ENCODE assay signal across 18 cellular contexts in the genomic region with DNA sequence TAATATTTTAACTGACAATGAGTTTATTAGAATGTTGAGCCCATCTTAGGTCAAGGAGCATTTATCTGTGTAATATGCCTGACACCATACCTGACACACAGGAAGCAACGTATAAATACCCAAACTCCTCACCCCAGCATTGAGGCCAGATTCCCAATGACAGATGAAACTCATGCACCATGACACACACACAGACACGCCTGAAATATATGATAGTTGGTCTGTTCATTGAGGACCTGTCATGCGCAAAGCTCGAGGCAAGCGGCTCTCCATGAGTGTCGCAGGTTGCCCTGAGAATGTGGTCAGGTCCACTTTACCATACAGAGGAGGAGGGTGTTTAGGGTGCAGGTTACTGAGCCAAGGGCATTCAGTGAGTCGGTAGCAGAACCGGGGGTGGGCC.
DNase-seq lines count a peak whose midpoint lies in the region; ATAC-seq and TF ChIP-seq lines count a peak whose summit lies in the region.
"Had no signal": no experiment of that assay in that cellular context is flagged by ENCODE, and none has a peak within 500 bp of the region (broad histone marks: within the 10 kb centered on the region; RNA-seq: fewer than 3 reads in every experiment).

No MANE protein-coding gene starts in this region.

- peak overlapping the region; percentile 95 for H2BK5ac ChIP-seq in mesendoderm (ENCODE audit: low read length)

- H3K9me3 ChIP-seq in RWPE2 (ENCODE audit: severe bottlenecking) (no peaks in the 10 kb centered on the region), endodermal cell (ENCODE audit: control insufficient read depth, low read length) (no peaks in the 10 kb centered on the region)
- H3K9me3 ChIP-seq: BE2C had no signal

- no peak overlapping the region for H3K4me3 Mint-ChIP-seq in endodermal cell
- H3K4me3 Mint-ChIP-seq: naive thymus-derived CD4-positive, alpha-beta T cell had no signal

- peak overlapping the region; percentile 89 for H2AK5ac ChIP-seq in mesendoderm (ENCODE audit: low read length)

- H3K36me3 Mint-ChIP-seq in endodermal cell (ENCODE audit: low read depth): no peaks in the 10 kb centered on the region

- H3K9ac ChIP-seq in endodermal cell (ENCODE audit: extremely low read depth, low read length, poor library complexity, severe bottlenecking) (no peak overlapping the region), mesendoderm (ENCODE audit: low read length) (no peak overlapping the region)

- no peak overlapping the region for H3K4me3 ChIP-seq in RWPE2 (ENCODE audit: severe bottlenecking)
- no peak overlapping the region for H3K4me3 ChIP-seq in endodermal cell (ENCODE audit: low read length)
- no peak overlapping the region for H3K4me3 ChIP-seq in mesendoderm (ENCODE audit: low read length)
- H3K4me3 ChIP-seq: PC-9 had no signal

- H3K56ac ChIP-seq in mesendoderm (ENCODE audit: low read length): peak overlapping the region; percentile 66

- no peaks in the 10 kb centered on the region for H3K27me3 ChIP-seq in RWPE2 (ENCODE audit: insufficient read depth, poor library complexity, severe bottlenecking)
- no peaks in the 10 kb centered on the region for H3K27me3 ChIP-seq in endodermal cell (ENCODE audit: control insufficient read depth, insufficient read depth, low read length, poor library complexity, severe bottlenecking)
- H3K27me3 ChIP-seq in mesendoderm (ENCODE audit: insufficient read depth, low read length, poor library complexity): no peaks in the 10 kb centered on the region
- H3K27me3 ChIP-seq: BE2C had no signal

- H3K4me2 ChIP-seq in mesendoderm (ENCODE audit: low read length): no peak overlapping the region
- H3K4me2 ChIP-seq: PC-9 had no signal

- peaks cover 28% of the 10 kb centered on the region for H3K4me1 Mint-ChIP-seq in endodermal cell

- no peaks in the 10 kb centered on the region for H3K27me3 Mint-ChIP-seq in endodermal cell (ENCODE audit: insufficient read depth)

- peak overlapping the region; percentile 98 for H3K27ac Mint-ChIP-seq in endodermal cell

- H3K4ac ChIP-seq in mesendoderm (ENCODE audit: low read depth, low read length): peak overlapping the region; percentile 28

- ATAC-seq in RWPE2 (ENCODE audit: low read depth): no peak
- ATAC-seq in GM21447 (IDR thresholded peaks at IDR 0.05; ENCODE audit: unreplicated experiment): no peak
- no peak for ATAC-seq in HG02798 (IDR thresholded peaks at IDR 0.05; ENCODE audit: poor library complexity, unreplicated experiment)
- ATAC-seq: naive thymus-derived CD4-positive, alpha-beta T cell had no signal

- H3K9me3 Mint-ChIP-seq in endodermal cell: no peaks in the 10 kb centered on the region
- H3K9me3 Mint-ChIP-seq: naive thymus-derived CD4-positive, alpha-beta T cell had no signal

- DNase-seq in RWPE2 (ENCODE audit: low spot score): no peak
- no peak for DNase-seq in endodermal cell
- no peak for DNase-seq in mesendoderm
- DNase-seq in kidney tubule cell (ENCODE audit: low spot score): no peak
- DNase-seq: activated CD8-positive, alpha-beta memory T cell treated with anti-CD3 and anti-CD28 coated beads for 24 hours; activated gamma-delta T cell; BE2C; DMS 273 treated with DMSO at 0.1 percent for 48 hours; MM.1S; naive thymus-derived CD4-positive, alpha-beta T cell; NCI-H2029 treated with DMSO at 0.1 percent for 48 hours; NCI-H526; PC-9; stimulated activated CD4-positive, alpha-beta T cell treated with anti-CD3 and anti-CD28 coated beads, Interleukin-4, amount 100 ng/mL, for 24 hours; WERI-Rb-1 had no signal

- peak overlapping the region; percentile 69 for H3K18ac ChIP-seq in mesendoderm (ENCODE audit: low read length)

- H3K27ac ChIP-seq in RWPE2 (ENCODE audit: poor library complexity, severe bottlenecking) (peak overlapping the region; percentile 3), endodermal cell (ENCODE audit: low read depth, low read length) (peak overlapping the region; percentile 85), mesendoderm (ENCODE audit: low read depth, low read length) (peak overlapping the region; percentile 25), temporal lobe (ENCODE audit: low read depth, low read length) (peak overlapping the region; percentile 61)
- H3K27ac ChIP-seq: PC-9, WERI-Rb-1 had no signal

- no peak overlapping the region for H4K8ac ChIP-seq in mesendoderm (ENCODE audit: low read depth, low read length)

- H3K36me3 ChIP-seq in RWPE2 (ENCODE audit: low read depth) (no peaks in the 10 kb centered on the region), endodermal cell (ENCODE audit: control insufficient read depth, insufficient read depth, low read length) (no peaks in the 10 kb centered on the region), mesendoderm (ENCODE audit: control insufficient read depth, insufficient read depth, low read length) (no peaks in the 10 kb centered on the region)
- H3K36me3 ChIP-seq: BE2C, WERI-Rb-1 had no signal

- no peak overlapping the region for H4K5ac ChIP-seq in mesendoderm (ENCODE audit: low read length)

- H2BK120ac ChIP-seq in mesendoderm (ENCODE audit: low read depth, low read length): peak overlapping the region; percentile 5

- peaks cover 2% of the 10 kb centered on the region for H3K79me1 ChIP-seq in mesendoderm (ENCODE audit: low read length)

- no peaks in the 10 kb centered on the region for H3K79me2 ChIP-seq in mesendoderm (ENCODE audit: control insufficient read depth, insufficient read depth, low read length)

- H3K4me1 ChIP-seq in RWPE2 (ENCODE audit: insufficient read depth, poor library complexity, severe bottlenecking): peaks cover 7% of the 10 kb centered on the region
- peaks cover 12% of the 10 kb centered on the region for H3K4me1 ChIP-seq in endodermal cell (ENCODE audit: control insufficient read depth, insufficient read depth, low read length)
- H3K4me1 ChIP-seq in mesendoderm (ENCODE audit: control insufficient read depth, low read depth, low read length): peaks cover 16% of the 10 kb centered on the region

- no peak overlapping the region for H3K23ac ChIP-seq in mesendoderm (ENCODE audit: low read length)

- WGBS in endodermal cell (ENCODE audit: insufficient coverage in 1 of 2, insufficient read length in 1 of 2), 2 experiments: 92 to 97% methylated on average over 5 to 8 of the region's 8 CpGs
- WGBS in mesendoderm (ENCODE audit: extremely low coverage, insufficient coverage, low lambda C conversion rate): no CpG with 5 or more reads among the region's 8 CpGs

- no peak for TF ChIP-seq CTCF in RWPE2 (IDR thresholded peaks at IDR 0.05; ENCODE audit: poor library complexity, severe bottlenecking)
- no peak for TF ChIP-seq CTCF in endodermal cell (conservative IDR thresholded peaks at IDR 0.05)

- no peak overlapping the region for H2BK15ac ChIP-seq in mesendoderm (replicated peaks; ENCODE audit: low read depth)

Comparison
In these comparisons a context has a peak if more than half of its experiments do, and no peak if none do; other contexts are left out.
1. H3K27ac ChIP-seq: peak in every context shown above with its lines; median percentile 85 in endodermal cell; 61 in temporal lobe; 25 in mesendoderm; 3 in RWPE2.